30 cellular contexts compared by ENCODE assay signal in genomic region chr20:58543274-58543673, GRCh38. TPM values are rescaled to one million over a fixed set of nuclear protein-coding genes. Genes with fewer than 3 reads are reported as not detected.
"Had no signal": no experiment of that assay in that cellular context is flagged by ENCODE, and none has a peak within 500 bp of the region (broad histone marks: within the 10 kb centered on the region; RNA-seq: fewer than 3 reads in every experiment).

No MANE protein-coding gene starts in this region.

- H3K9me3 ChIP-seq: body of pancreas, SJCRH30 had no signal

- H3K4me1 ChIP-seq: ascending aorta, body of pancreas, breast epithelium, SJCRH30 had no signal

- H3K4me3 ChIP-seq: ascending aorta, body of pancreas, breast epithelium, SJCRH30, SK-N-MC had no signal

- H3K27ac ChIP-seq: ascending aorta, body of pancreas, breast epithelium, SJCRH30, SK-N-MC had no signal

- H3K27me3 ChIP-seq: ascending aorta, body of pancreas, breast epithelium had no signal

- H3K36me3 ChIP-seq: ascending aorta, breast epithelium, SJCRH30 had no signal

- DNase-seq: activated CD4-positive, alpha-beta T cell treated with anti-CD3 and anti-CD28 coated beads for 36 hours; activated CD4-positive, alpha-beta T cell treated with anti-CD3 and anti-CD28 coated beads, Interleukin-2, amount 10 ng/mL, durations not matched to agents 7 days and 5 days; activated CD4-positive, alpha-beta T cell treated with anti-CD3 and anti-CD28 coated beads, Interleukin-2, amount 50 U/mL, for 48 hours; activated CD8-positive, alpha-beta T cell treated with anti-CD3 and anti-CD28 coated beads, Interleukin-2, amount 10 ng/mL, durations not matched to agents 7 days and 5 days; activated gamma-delta T cell; activated naive CD4-positive, alpha-beta T cell treated with Interleukin-2 at 50 U/mL for 16 hours; activated naive CD8-positive, alpha-beta T cell treated with anti-CD3 and anti-CD28 coated beads, Interleukin-2, amount 10 ng/mL, durations not matched to agents 7 days and 5 days; activated T-cell treated with anti-CD3 and anti-CD28 coated beads, Interleukin-2, amount 50 U/mL, for 24 hours; amygdala; Karpas-422; NCI-H1048; NCI-H1436 treated with DMSO at 0.1 percent for 48 hours; NCI-H1694 treated with DMSO at 0.1 percent for 48 hours; NCI-H2029; NCI-H345; NCI-H524 treated with DMSO at 0.1 percent for 48 hours; NCI-H748 treated with DMSO at 0.1 percent for 48 hours; NK-92 treated with Interleukin-12 subunit alpha and Interleukin-12 subunit beta, amount 100 ng/mL, for 24 hours; SHP77; SJCRH30 had no signal

- ATAC-seq: activated CD4-positive, CD25-positive, alpha-beta regulatory T cell treated with anti-CD3 and anti-CD28 coated beads, Interleukin-2, amount 50 U/mL, for 24 hours; activated CD8-positive, alpha-beta T cell treated with anti-CD3 and anti-CD28 coated beads, Interleukin-2, amount 10 ng/mL, durations not matched to agents 7 days and 5 days; WTC11 had no signal

RNA-seq across cellular contexts. Expression of gene APCDD1L, which starts 28.1 kb away (rescaled TPM):
- total RNA-seq: activated CD4-positive, alpha-beta T cell treated with anti-CD3 and anti-CD28 coated beads for 36 hours; activated CD4-positive, alpha-beta T cell treated with anti-CD3 and anti-CD28 coated beads, Interleukin-2, amount 10 ng/mL, durations not matched to agents 7 days and 5 days; activated CD8-positive, alpha-beta T cell treated with anti-CD3 and anti-CD28 coated beads, Interleukin-2, amount 10 ng/mL, durations not matched to agents 7 days and 5 days; activated naive CD8-positive, alpha-beta T cell treated with anti-CD3 and anti-CD28 coated beads, Interleukin-2, amount 10 ng/mL, durations not matched to agents 7 days and 5 days; activated T-helper 2 cell treated with anti-CD3 and anti-CD28 coated beads, Interferon-gamma antibody, Interleukin-2, Interleukin-4, amounts not matched to agents 10 μg/mL and 5 μg/mL and 100 μg/mL, durations not matched to agents 14 hours and 24 hours and 36 hours; NCI-H460; SJCRH30; T-helper 1 cell treated with Interleukin-12 subunit alpha and Interleukin-12 subunit beta and Interleukin-4 antibody, amounts not matched to agents 30 ng/mL and 1 ng/mL, for 36 hours; T-helper 2 cell treated with Interferon-gamma antibody and Interleukin-4, amounts not matched to agents 100 ng/mL and 5 ng/mL, for 36 hours had no signal
